ENCODE assay signal across 17 cellular contexts in the genomic region with DNA sequence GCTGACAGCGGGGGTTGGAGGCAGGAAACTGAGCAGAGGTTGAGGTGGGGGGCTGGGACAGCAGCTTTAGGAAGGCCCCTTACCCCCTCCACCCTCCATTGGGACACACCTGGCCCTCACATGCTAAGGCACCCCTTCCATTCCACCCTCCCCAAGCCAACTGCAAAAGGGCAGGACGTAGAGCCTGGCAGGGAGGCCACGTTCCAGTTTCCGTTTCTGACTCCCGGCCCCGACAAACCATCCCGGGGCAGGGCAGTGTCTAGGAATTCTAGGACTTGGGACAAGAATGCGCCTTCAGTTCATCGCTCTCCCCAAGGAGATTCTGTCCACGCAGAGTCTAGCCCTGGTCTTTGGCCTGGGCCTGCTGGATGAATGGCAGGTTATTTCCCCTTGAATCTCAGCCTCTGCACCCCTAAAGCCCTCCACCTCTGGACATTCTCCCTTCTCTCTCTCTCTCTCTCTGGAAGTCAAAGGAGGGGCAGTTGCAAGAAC. TPM values are rescaled to one million over a fixed set of nuclear protein-coding genes. Genes with fewer than 3 reads are reported as not detected.
A peak's percentile ranks its signal among the peaks of the same experiment; 100 is the strongest.
DNase-seq lines count a peak whose midpoint lies in the region; ATAC-seq, FAIRE-seq and TF ChIP-seq lines count a peak whose summit lies in the region.
"Had no signal": no experiment of that assay in that cellular context is flagged by ENCODE, and none has a peak within 500 bp of the region (broad histone marks: within the 10 kb centered on the region; RNA-seq: fewer than 3 reads in every experiment).

No MANE protein-coding gene starts in this region.

- no peaks in the 10 kb centered on the region for H3K9me3 Mint-ChIP-seq in stimulated activated naive CD8-positive, alpha-beta T cell treated with anti-CD3 and anti-CD28 coated beads, Interleukin-15, Interleukin-2, amounts not matched to agents 100 ng/mL and 50 ng/mL, for 24 hours
- H3K9me3 Mint-ChIP-seq: T-helper 1 cell treated with Interleukin-12 subunit alpha and Interleukin-12 subunit beta and Interleukin-4 antibody, amounts not matched to agents 30 μg/mL and 1 μg/mL, for 36 hours had no signal

- peaks cover 50% of the 10 kb centered on the region for H3K4me1 Mint-ChIP-seq in stimulated activated naive CD8-positive, alpha-beta T cell treated with anti-CD3 and anti-CD28 coated beads, Interleukin-15, Interleukin-2, amounts not matched to agents 100 ng/mL and 50 ng/mL, for 24 hours (ENCODE audit: low read depth)

- no peak overlapping the region for H2AFZ ChIP-seq in H1 (ENCODE audit: low read length)

- CTCF ChIA-PET in H1 (lab: Charles Lee; ENCODE audit: partially characterized antibody): interaction anchor here (11.8 to 41.5 kb wide), 2 partner anchors 13 to 19 kb away, joined by 187 to 778 read pairs; partner anchors contain the start of gene FOXJ1

- H3K56ac ChIP-seq in H1 (replicated peaks; ENCODE audit: insufficient read length, low read depth, low read length): no peak overlapping the region

- TF ChIP-seq POLR2A in H1 (IDR thresholded peaks at IDR 0.05; ENCODE audit: control extremely low read depth in 1 of 2, low read depth in 2 of 2, low read length in 2 of 2): no peak

- H3K36me3 Mint-ChIP-seq in stimulated activated naive CD8-positive, alpha-beta T cell treated with anti-CD3 and anti-CD28 coated beads, Interleukin-15, Interleukin-2, amounts not matched to agents 100 ng/mL and 50 ng/mL, for 24 hours (ENCODE audit: low read depth): no peaks in the 10 kb centered on the region

- H3K36me3 ChIP-seq in H1 (ENCODE audit: control insufficient read depth in 2 of 4, insufficient read depth in 4 of 4, low read length in 3 of 4) (no peaks in the 10 kb centered on the region), mucosa of stomach (ENCODE audit: control insufficient read depth, insufficient read depth, low read length) (no peaks in the 10 kb centered on the region), tibial artery (no peaks in the 10 kb centered on the region)
- H3K36me3 ChIP-seq: heart left ventricle, uterus had no signal

- H3K27ac ChIP-seq in H1 (ENCODE audit: low read depth, low read length) (no peak overlapping the region), tibial artery (no peak overlapping the region)
- H3K27ac ChIP-seq: heart left ventricle, uterus had no signal

- H3K18ac ChIP-seq in H1 (ENCODE audit: extremely low read depth, low read length): peak overlapping the region; percentile 81; the same call in 1 of the 2 replicates

- no peak overlapping the region for H4K5ac ChIP-seq in H1 (ENCODE audit: insufficient read length, low read depth, low read length)

- no peak for FAIRE-seq in H1 (lab: Jason Lieb, UNC)
- FAIRE-seq: endothelial cell of umbilical vein had no signal

- DNase-seq in stimulated activated naive CD8-positive, alpha-beta T cell treated with anti-CD3 and anti-CD28 coated beads, Interleukin-15, Interleukin-2, amounts not matched to agents 100 U/mL and 50 U/mL, for 24 hours: no peak
- DNase-seq in H1 (ENCODE audit: low read depth in 1 of 2, low spot score in 2 of 2) (no peak), GM19240 (ENCODE audit: insufficient read length, low spot score) (no peak), NCI-H1694 (lab: John Stamatoyannopoulos, UW) (no peak), tibial artery (no peak)
- no peak for DNase-seq in activated CD4-positive, alpha-beta T cell treated with anti-CD3 and anti-CD28 coated beads, Interleukin-2, amount 50 U/mL, for 1 hour
- DNase-seq: AML-193, NCI-H2171 treated with DMSO at 0.1 percent for 48 hours, uterus had no signal

- ATAC-seq in stimulated activated naive CD8-positive, alpha-beta T cell treated with anti-CD3 and anti-CD28 coated beads, Interleukin-15, Interleukin-2, amounts not matched to agents 100 U/mL and 50 U/mL, for 24 hours: no peak
- ATAC-seq: heart left ventricle, Panc1 had no signal

- H3K27me3 ChIP-seq in H1 (replicated peaks in 1 of 4; ENCODE audit: control insufficient read depth in 3 of 4, extremely low read depth in 1 of 4, insufficient read depth in 3 of 4, low read length in 3 of 4): peaks cover 31 to 75% (median 67%) of the 10 kb centered on the region in 4 experiments
- H3K27me3 ChIP-seq in mucosa of stomach (ENCODE audit: control insufficient read depth, insufficient read depth, low read length): peaks cover 55% of the 10 kb centered on the region
- peaks cover 7 to 67% of the 10 kb centered on the region in 2 donors for H3K27me3 ChIP-seq in tibial artery

- no peaks in the 10 kb centered on the region for H4K20me1 ChIP-seq in H1 (replicated peaks in 1 of 2; ENCODE audit: control insufficient read depth in 1 of 2, insufficient read depth in 2 of 2, low read length in 2 of 2)

- no peaks in the 10 kb centered on the region for H3K79me1 ChIP-seq in H1 (ENCODE audit: low read depth, low read length)

- H3K14ac ChIP-seq in H1 (ENCODE audit: insufficient read length): no peak overlapping the region

- peaks cover 19% of the 10 kb centered on the region for H3K23me2 ChIP-seq in H1 (ENCODE audit: low read depth, low read length)

- H2BK120ac ChIP-seq in H1 (replicated peaks; ENCODE audit: low read depth, low read length): no peak overlapping the region

- POLR2A ChIA-PET in H1 (lab: Charles Lee; ENCODE audit: partially characterized antibody): interaction anchor here (1.6 to 9.3 kb wide), 2 partner anchors 12 to 17 kb away, joined by 4 to 70 read pairs; no protein-coding TSS in a partner anchor

- peak overlapping the region; percentile 85; the same call in 1 of the 2 replicates for H2BK12ac ChIP-seq in H1 (ENCODE audit: low read depth, low read length)

- H4K91ac ChIP-seq in H1 (replicated peaks; ENCODE audit: insufficient read length, low read length): no peak overlapping the region

- no peak overlapping the region for H3K4ac ChIP-seq in H1 (replicated peaks; ENCODE audit: insufficient read length, low read depth, low read length)

- no peaks in the 10 kb centered on the region for H3K79me2 ChIP-seq in H1 (ENCODE audit: control insufficient read depth in 1 of 2, insufficient read depth in 2 of 2, low read length in 2 of 2)

- peak overlapping the region; percentile 40 to 71 (median 45) for H3K4me3 ChIP-seq in H1 (ENCODE audit: extremely low read depth in 1 of 4, insufficient read depth in 2 of 4, low read depth in 3 of 4, low read length in 4 of 4)
- H3K4me3 ChIP-seq in mucosa of stomach (ENCODE audit: low read length): no peak overlapping the region
- no peak overlapping the region for H3K4me3 ChIP-seq in tibial artery
- H3K4me3 ChIP-seq: uterus had no signal

- H2BK5ac ChIP-seq in H1 (ENCODE audit: low read depth, low read length): no peak overlapping the region; the same call in 1 of the 2 replicates

- H2BK20ac ChIP-seq in H1 (ENCODE audit: low read length): peak overlapping the region; percentile 48; the same call in 1 of the 2 replicates

- no peak overlapping the region for H3K23ac ChIP-seq in H1 (ENCODE audit: insufficient read length)

- H3K27ac Mint-ChIP-seq in stimulated activated naive CD8-positive, alpha-beta T cell treated with anti-CD3 and anti-CD28 coated beads, Interleukin-15, Interleukin-2, amounts not matched to agents 100 ng/mL and 50 ng/mL, for 24 hours: no peak overlapping the region
- H3K27ac Mint-ChIP-seq: T-helper 1 cell treated with Interleukin-12 subunit alpha and Interleukin-12 subunit beta and Interleukin-4 antibody, amounts not matched to agents 30 μg/mL and 1 μg/mL, for 36 hours had no signal

- H3K9ac ChIP-seq in H1 (replicated peaks in 1 of 4; ENCODE audit: extremely low read depth in 1 of 4, low read depth in 3 of 4, low read length in 3 of 4) (peak overlapping the region in 1 of 4 experiments; percentile 1; a peak in 1 of 7 replicates), mucosa of stomach (ENCODE audit: low read length) (peak overlapping the region; percentile 18)

- H3K9me3 ChIP-seq in H1 (ENCODE audit: insufficient read depth in 2 of 2, low read depth in 1 of 2, low read length in 1 of 2) (no peaks in the 10 kb centered on the region), mucosa of stomach (ENCODE audit: control insufficient read depth, low read length) (no peaks in the 10 kb centered on the region), tibial artery (no peaks in the 10 kb centered on the region)
- H3K9me3 ChIP-seq: heart left ventricle, uterus had no signal

- 8% methylated on average over 10 of the region's 10 CpGs; no CpG with 5 or more reads in 1 of the 2 experiments for WGBS in H1 (ENCODE audit: extremely low coverage in 1 of 2, insufficient coverage in 1 of 2, insufficient read length in 1 of 2, insufficient replicate concordance in 2 of 2, low coverage in 1 of 2, low lambda C conversion rate in 2 of 2, missing lambda C conversion rate in 1 of 2), 2 experiments

- no peak for TF ChIP-seq CTCF in H1 (IDR thresholded peaks at IDR 0.05; ENCODE audit: control extremely low read depth in 1 of 3, insufficient read depth in 1 of 3, low read depth in 1 of 3, low read length in 3 of 3)
- no peak for TF ChIP-seq CTCF in tibial artery (IDR thresholded peaks at IDR 0.05)

- no peak overlapping the region; the same call in 1 of the 2 replicates for H4K8ac ChIP-seq in H1 (ENCODE audit: extremely low read depth, insufficient read depth, low read length)

- H2AK5ac ChIP-seq in H1 (ENCODE audit: low read depth, low read length): no peak overlapping the region; the same call in 1 of the 2 replicates

- peaks cover 3% of the 10 kb centered on the region for H3K27me3 Mint-ChIP-seq in stimulated activated naive CD8-positive, alpha-beta T cell treated with anti-CD3 and anti-CD28 coated beads, Interleukin-15, Interleukin-2, amounts not matched to agents 100 ng/mL and 50 ng/mL, for 24 hours

- H3K4me2 ChIP-seq in H1 (ENCODE audit: insufficient read depth in 1 of 2, low read depth in 2 of 2, low read length in 2 of 2): peak overlapping the region; percentile 92 to 97

- intact Hi-C loops in tibial artery (cut with DNase I; ENCODE audit: low total_unique reads): no loop called here

- H2BK15ac ChIP-seq in H1 (ENCODE audit: low read length): no peak overlapping the region; the same call in 1 of the 2 replicates

- H3K4me3 Mint-ChIP-seq in stimulated activated naive CD8-positive, alpha-beta T cell treated with anti-CD3 and anti-CD28 coated beads, Interleukin-15, Interleukin-2, amounts not matched to agents 100 ng/mL and 50 ng/mL, for 24 hours: peak overlapping the region; percentile 66
- H3K4me3 Mint-ChIP-seq: T-helper 1 cell treated with Interleukin-12 subunit alpha and Interleukin-12 subunit beta and Interleukin-4 antibody, amounts not matched to agents 30 μg/mL and 1 μg/mL, for 36 hours had no signal

- H3K4me1 ChIP-seq in H1 (replicated peaks in 1 of 4; ENCODE audit: control insufficient read depth in 3 of 4, insufficient read depth in 4 of 4, low read length in 3 of 4): peaks cover 17 to 75% (median 63%) of the 10 kb centered on the region in 4 experiments
- H3K4me1 ChIP-seq in mucosa of stomach (ENCODE audit: control insufficient read depth, insufficient read depth, low read length): peaks cover 14% of the 10 kb centered on the region
- H3K4me1 ChIP-seq in tibial artery: peaks cover 0 to 42% (median 31%) of the 10 kb centered on the region in 4 donors
- H3K4me1 ChIP-seq: uterus had no signal

- TF ChIP-seq EP300 in H1 (IDR thresholded peaks at IDR 0.05; ENCODE audit: borderline replicate concordance in 1 of 2, low read depth in 2 of 2, low read length in 2 of 2): no peak

- TF ChIP-seq RAD21 in H1 (IDR thresholded peaks at IDR 0.05 in 1 of 2, conservative IDR thresholded peaks at IDR 0.05 in 1 of 2; ENCODE audit: low read depth in 2 of 2, low read length in 2 of 2): no peak

RNA-seq across cellular contexts. Expression of gene FOXJ1, which starts 1.7 kb away (rescaled TPM):
- total RNA-seq in H1 (2021; fragmentation: NEBNext Ultra II Directional; extraction: Animal tissue kit (Norgen Biotek cat#: 25700)): 4.9 and 5.4 TPM in 2 replicates
- 4.6 and 4.7 TPM in 2 replicates for polyA plus RNA-seq in H1 (2011; rRNA removed)
- polyA plus RNA-seq in H1 (2011; cell fraction: cytosol; rRNA removed): 3.7 TPM
- 3.7 TPM for polyA plus RNA-seq in H1 (2011; cell fraction: nucleus; rRNA removed)
- polyA plus RNA-seq in H1 (2012, experiment 1 of 2): 3.2 to 6.3 TPM (median 4.8 TPM) in 4 replicates
- polyA plus RNA-seq in H1 (2012, experiment 2 of 2): 4.5 TPM
- 5.4 TPM for polyA plus RNA-seq in H1 (2013, experiment 1 of 2)
- 5.7 TPM for polyA plus RNA-seq in H1 (2013, experiment 2 of 2)
- polyA minus RNA-seq in H1 (2011; rRNA and poly(A)+ RNA removed): 1.3 TPM in 2 replicates
- 3.4 TPM for polyA minus RNA-seq in H1 (2011; cell fraction: cytosol; rRNA and poly(A)+ RNA removed)
- 2.7 TPM for polyA minus RNA-seq in H1 (2011; cell fraction: nucleus; rRNA and poly(A)+ RNA removed)
- total RNA-seq: aorta, endothelial cell of umbilical vein, heart left ventricle, MCF 10A had no signal
- polyA plus RNA-seq: aorta, endothelial cell of umbilical vein, heart left ventricle had no signal

RNA-seq across cellular contexts. Expression of gene EXOC7, which starts 35.7 kb away (rescaled TPM):
- total RNA-seq in H1 (2021; fragmentation: NEBNext Ultra II Directional; extraction: Animal tissue kit (Norgen Biotek cat#: 25700)): 92.6 and 95.3 TPM in 2 replicates
- 77.1 and 83.3 TPM in 2 replicates for polyA plus RNA-seq in H1 (2011; rRNA removed)
- 73.6 TPM for polyA plus RNA-seq in H1 (2011; cell fraction: cytosol; rRNA removed)
- polyA plus RNA-seq in H1 (2011; cell fraction: nucleus; rRNA removed): 231 TPM
- 53.1 to 105 TPM (median 63.0 TPM) in 4 replicates for polyA plus RNA-seq in H1 (2012, experiment 1 of 2)
- polyA plus RNA-seq in H1 (2012, experiment 2 of 2): 42.5 TPM
- 44.0 TPM for polyA plus RNA-seq in H1 (2013, experiment 1 of 2)
- polyA plus RNA-seq in H1 (2013, experiment 2 of 2): 43.4 TPM
- 129 and 130 TPM in 2 replicates for polyA minus RNA-seq in H1 (2011; rRNA and poly(A)+ RNA removed)
- 56.7 TPM for polyA minus RNA-seq in H1 (2011; cell fraction: cytosol; rRNA and poly(A)+ RNA removed)
- polyA minus RNA-seq in H1 (2011; cell fraction: nucleus; rRNA and poly(A)+ RNA removed): 113 TPM

Comparison
In these comparisons a context has a peak if more than half of its experiments do, and no peak if none do; other contexts are left out.
1. H3K4me3 ChIP-seq: peak in H1 (4 of 4); none in mucosa of stomach (single experiment) and tibial artery (0 of 2).